In the genomic region with DNA sequence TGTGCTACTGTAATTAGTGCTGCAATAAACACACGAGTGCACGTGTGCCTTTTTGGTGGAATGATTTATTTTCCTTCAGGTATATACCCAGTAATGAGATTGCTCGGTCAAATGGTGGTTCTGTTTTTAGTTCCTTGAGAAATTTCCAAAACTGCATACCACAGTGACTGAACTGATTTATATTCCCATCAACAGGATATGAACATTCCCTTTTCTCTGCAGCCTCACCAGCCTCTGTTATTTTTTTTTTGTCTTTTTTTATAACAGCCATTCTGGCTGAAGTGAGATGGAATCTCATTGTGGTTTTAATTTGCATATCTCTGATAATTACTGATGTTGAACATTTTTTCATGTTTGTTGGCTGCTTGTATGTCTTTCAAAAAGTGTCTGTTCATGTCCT, we compare ENCODE assay signal across 23 cellular contexts.
"Had no signal": no experiment of that assay in that cellular context is flagged by ENCODE, and none has a peak within 500 bp of the region (broad histone marks: within the 10 kb centered on the region; RNA-seq: fewer than 3 reads in every experiment).

No MANE protein-coding gene starts in this region.

- H3K27me3 ChIP-seq: SJSA1 had no signal

- H3K4me1 ChIP-seq: SJSA1 had no signal

- H3K27ac ChIP-seq: KMS-11, SJSA1, SK-N-MC had no signal

- H3K4me3 Mint-ChIP-seq: IgD-negative memory B cell had no signal

- H3K4me3 ChIP-seq: K562, SJSA1, SK-N-MC had no signal

- H3K36me3 Mint-ChIP-seq: IgD-negative memory B cell had no signal

- H3K4me1 Mint-ChIP-seq: IgD-negative memory B cell had no signal

- DNase-seq: Kasumi-1, MM.1S, NCI-H1092 treated with DMSO at 0.1 percent for 48 hours, NCI-H1436, NCI-H187, NCI-H2029, NCI-H2081 treated with DMSO at 0.1 percent for 48 hours, NCI-H2171, NCI-H226, NCI-H446, NCI-H510A, NCI-H524 treated with DMSO at 0.1 percent for 48 hours, NCI-H69, NCI-H774, Right ventricle myocardium superior, RPMI8226, SIG-M5 had no signal

- H3K27me3 Mint-ChIP-seq: IgD-negative memory B cell had no signal

- H3K9ac ChIP-seq: KMS-11 had no signal

- H3K27ac Mint-ChIP-seq: IgD-negative memory B cell had no signal

- H3K4me2 ChIP-seq: KMS-11 had no signal

- H3K36me3 ChIP-seq: SJSA1 had no signal

- ATAC-seq: HepG2, K562 had no signal
